1 cellular context compared by ENCODE assay signal in genomic region chrX:48854898-48855297, GRCh38.
TF ChIP-seq lines count a peak whose summit lies in the region.

No MANE protein-coding gene starts in this region.

TF ChIP-seq in WTC11, 78 proteins besides CTCF, POLR2A, EP300 and RAD21 (continued from another document):
- no peak for TF ChIP-seq ZNF425 (CRISPR knock-in tag; conservative IDR thresholded peaks at IDR 0.05)
- TF ChIP-seq E2F4 (CRISPR knock-in tag; IDR thresholded peaks at IDR 0.05; ENCODE audit: borderline replicate concordance, low read depth), result no peak
- no peak for TF ChIP-seq ZNF263 (CRISPR knock-in tag; IDR thresholded peaks at IDR 0.05; ENCODE audit: low read depth)
- no peak for TF ChIP-seq STAT6 (CRISPR knock-in tag; conservative IDR thresholded peaks at IDR 0.05; ENCODE audit: low read depth)
- no peak for TF ChIP-seq ZMAT4 (CRISPR knock-in tag; IDR thresholded peaks at IDR 0.05)
- no peak for TF ChIP-seq MYBL2 (CRISPR knock-in tag; IDR thresholded peaks at IDR 0.05)
